ENCODE assay signal across 8 cellular contexts in the genomic region with DNA sequence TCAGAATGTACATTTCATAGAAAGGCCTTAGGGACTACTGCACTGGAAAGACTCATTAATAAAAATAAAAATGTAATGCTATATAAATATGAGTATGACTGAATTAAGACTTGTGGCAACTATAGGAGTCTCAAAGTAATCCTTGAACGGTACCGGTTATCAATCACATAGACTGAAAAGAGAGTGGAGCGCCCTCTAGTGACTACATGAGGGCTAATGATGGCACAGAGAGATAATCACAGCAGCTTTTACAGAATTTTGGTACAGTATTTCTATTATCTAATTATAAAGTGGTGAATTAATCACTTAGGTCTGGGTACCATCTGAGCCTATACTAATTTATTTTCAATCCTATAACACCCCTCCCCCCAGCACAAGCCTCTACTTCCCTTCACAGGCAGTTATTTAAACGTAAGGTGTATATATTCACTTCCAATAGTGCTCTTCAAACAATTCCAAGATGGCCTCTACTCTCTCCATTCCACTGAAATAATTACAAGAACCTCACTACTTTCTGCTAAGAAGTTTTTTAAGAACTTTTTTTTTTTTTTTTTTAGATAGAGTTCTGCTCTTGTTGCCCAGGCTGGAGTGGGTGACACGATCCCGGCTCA. TPM values are rescaled to one million over a fixed set of nuclear protein-coding genes. Genes with fewer than 3 reads are reported as not detected.
DNase-seq lines count a peak whose midpoint lies in the region; ATAC-seq, FAIRE-seq and TF ChIP-seq lines count a peak whose summit lies in the region.

No MANE protein-coding gene starts in this region.

- FAIRE-seq in kidney (lab: Jason Lieb, UNC), result no peak

- no TSS peak for BruUV-seq in MCF 10A (replicated peaks; lab: Mats Ljungman, UMichigan)

- H3K36me3 ChIP-seq in kidney (ENCODE audit: control insufficient read depth in 1 of 2, insufficient read depth in 2 of 2, low read length in 2 of 2), result peaks cover 0 to 5% of the 10 kb centered on the region in 2 donors

- peak; percentile 24 for DNase-seq in Daoy (ENCODE audit: low read depth)
- DNase-seq in LoVo (ENCODE audit: low spot score), result peak; percentile 48
- peak in 2 of 3 donors; percentile 16 to 46 for DNase-seq in T-helper 17 cell
- peak; percentile 73 for DNase-seq in MCF 10A (ENCODE audit: unreplicated experiment)
- DNase-seq in kidney, result no peak
- DNase-seq in stimulated activated CD4-positive, alpha-beta T cell treated with anti-CD3 and anti-CD28 coated beads, Interleukin-4, amount 100 ng/mL, for 48 hours (ENCODE audit: low read depth in 2 of 2), result peak; percentile 34 to 44
- no peak for DNase-seq in DMS153 treated with DMSO at 0.1 percent for 48 hours (lab: John Stamatoyannopoulos, UW; ENCODE audit: unreplicated experiment)

- H3K4me1 ChIP-seq in kidney (ENCODE audit: control insufficient read depth in 1 of 2, insufficient read depth in 1 of 2, low read depth in 1 of 2, low read length in 2 of 2), result no peaks in the 10 kb centered on the region

- no peaks in the 10 kb centered on the region for H3K27me3 Mint-ChIP-seq in T-helper 17 cell
- no peaks in the 10 kb centered on the region for H3K27me3 Mint-ChIP-seq in MCF 10A (ENCODE audit: insufficient read depth, unreplicated experiment)

- H3K4me3 ChIP-seq in kidney (ENCODE audit: low read length in 2 of 2), result no peak overlapping the region

- CTCF ChIA-PET in MCF 10A (lab: Yijun Ruan, JAX), result interaction anchor here (0.6 to 2.1 kb wide), 26 partner anchors 8 to 1031 kb away, joined by 3 to 18 read pairs (median 3); partner anchors contain the start of gene ANKFY1

- intact Hi-C loops in MCF 10A (cut with micrococcal nuclease) (loop anchor here (1.0 to 2.0 kb wide), 2 partner anchors 62 to 89 kb away; partner anchors contain the start of gene UBE2G1), kidney (cut with DNase I) (no loop called here)

- H3K4me3 Mint-ChIP-seq in T-helper 17 cell (no peak overlapping the region), MCF 10A (ENCODE audit: unreplicated experiment) (no peak overlapping the region)

- H3K9me3 Mint-ChIP-seq in MCF 10A (ENCODE audit: unreplicated experiment), result no peaks in the 10 kb centered on the region

- TF ChIP-seq CTCF in MCF 10A (IDR thresholded peaks at IDR 0.05; ENCODE audit: unreplicated experiment), result peak; percentile 64
- TF ChIP-seq CTCF in kidney (IDR thresholded peaks at IDR 0.05; ENCODE audit: borderline replicate concordance, extremely low read depth, insufficient read depth), result peak; percentile 41

- H3K4me1 Mint-ChIP-seq in T-helper 17 cell, result peaks cover 11% of the 10 kb centered on the region
- peaks cover 6% of the 10 kb centered on the region for H3K4me1 Mint-ChIP-seq in MCF 10A (ENCODE audit: insufficient read depth, unreplicated experiment)

- peaks cover 2% of the 10 kb centered on the region for H3K36me3 Mint-ChIP-seq in T-helper 17 cell (ENCODE audit: low read depth)
- H3K36me3 Mint-ChIP-seq in MCF 10A (ENCODE audit: insufficient read depth, unreplicated experiment), result peaks cover 36% of the 10 kb centered on the region

- no peak overlapping the region for H3K27ac Mint-ChIP-seq in T-helper 17 cell
- H3K27ac Mint-ChIP-seq in MCF 10A (ENCODE audit: low read depth, unreplicated experiment), result no peak overlapping the region

- ATAC-seq in T-helper 17 cell (peak; percentile 92), HG02610 (IDR thresholded peaks at IDR 0.05; ENCODE audit: unreplicated experiment) (no peak)

- POLR2A ChIA-PET in MCF 10A (lab: Yijun Ruan, JAX), result interaction anchor here (0.7 to 1.1 kb wide), 2 partner anchors 61 to 75 kb away, joined by 3 to 4 read pairs; no protein-coding TSS in a partner anchor

- no peak overlapping the region for H3K27ac ChIP-seq in kidney (ENCODE audit: low read depth in 2 of 2, low read length in 2 of 2)

- H3K9me3 ChIP-seq in T-helper 17 cell (ENCODE audit: control insufficient read depth, low read length, poor library complexity, severe bottlenecking) (no peaks in the 10 kb centered on the region), kidney (ENCODE audit: control insufficient read depth in 1 of 2, low read length in 2 of 2) (no peaks in the 10 kb centered on the region)

- H3K9ac ChIP-seq in kidney (ENCODE audit: low read length in 2 of 2), result no peak overlapping the region

RNA-seq across cellular contexts. Expression of gene ANKFY1, which starts 40.7 kb away (rescaled TPM):
- 27.1 and 30.7 TPM in 2 replicates for total RNA-seq in Daoy (2014; rRNA removed; shearing (Covaris generic))
- total RNA-seq in T-helper 17 cell (10 to 100 TPM; 51.2 to 54.0 TPM), MCF 10A (2022) (34.9 and 42.8 TPM in 2 replicates), kidney (61.7 TPM)
- polyA plus RNA-seq in kidney (ENCODE audit: insufficient read depth, low read depth, low replicate concordance), result 10.9 TPM

Comparison
In these comparisons a context has a peak if more than half of its experiments do, and no peak if none do; other contexts are left out.
1. DNase-seq: peak in Daoy (single experiment), LoVo (single experiment), T-helper 17 cell (2 of 3), MCF 10A (single experiment) and stimulated activated CD4-positive, alpha-beta T cell treated with anti-CD3 and anti-CD28 coated beads, Interleukin-4, amount 100 ng/mL, for 48 hours (2 of 2); none in kidney (single experiment) and DMS153 treated with DMSO at 0.1 percent for 48 hours (single experiment).